ENCODE assay signal across 8 cellular contexts in genomic region chr3:25782938-25783660, GRCh38. TPM values are rescaled to one million over a fixed set of nuclear protein-coding genes. Genes with fewer than 3 reads are reported as not detected.
DNase-seq lines count a peak whose midpoint lies in the region; ATAC-seq and TF ChIP-seq lines count a peak whose summit lies in the region.

Gene NGLY1, minus strand, starts transcription at chr3:25783443. Its CDS starts 53 bp downstream, at chr3:25783390.

- no peaks in the 10 kb centered on the region for H3K9me3 ChIP-seq in CD8-positive, alpha-beta T cell (ENCODE audit: low read length)
- H3K9me3 ChIP-seq in OCI-LY3 (ENCODE audit: insufficient read depth, low read length) (no peaks in the 10 kb centered on the region), mononuclear cell (ENCODE audit: low read depth, low read length) (no peaks in the 10 kb centered on the region)

- H3K4me2 ChIP-seq in OCI-LY3 (ENCODE audit: low read length) = peak within 1 kb of the TSS; percentile 88

- POLR2A ChIA-PET in CD8-positive, alpha-beta T cell (lab: Charles Lee) = interaction anchor here (0.5 to 1.7 kb wide), 10 partner anchors 9 to 1867 kb away, joined by 3 to 13 read pairs (median 4); partner anchors contain the start of genes NKIRAS1 and RPL15

- peak within 1 kb of the TSS; percentile 93 for H3K27ac Mint-ChIP-seq in CD8-positive, alpha-beta T cell

- H2AFZ ChIP-seq in OCI-LY3 (ENCODE audit: low read depth, low read length) = peak within 1 kb of the TSS; percentile 75

- intact Hi-C loops in CD8-positive, alpha-beta T cell (cut with DNase I, micrococcal nuclease) = loop anchor here (1.0 to 10.0 kb wide), 6 partner anchors 46 to 1868 kb away; partner anchors contain the start of genes TOP2B (in 2 of the 2), NKIRAS1 (in 1 of the 2), NR1D2 (in 1 of the 2) and RPL15 (in 1 of the 2)

- H3K4me3 ChIP-seq in CD8-positive, alpha-beta T cell (ENCODE audit: low read depth, low read length) = peak within 1 kb of the TSS; percentile 97
- peak within 1 kb of the TSS; percentile 80 for H3K4me3 ChIP-seq in OCI-LY3 (ENCODE audit: low read length)
- H3K4me3 ChIP-seq in mononuclear cell (ENCODE audit: low read length) = peak within 1 kb of the TSS; percentile 71

- H3K36me3 Mint-ChIP-seq in CD8-positive, alpha-beta T cell = peaks cover 15% of the 10 kb centered on the region

- no peaks in the 10 kb centered on the region for H3K36me3 ChIP-seq in CD8-positive, alpha-beta T cell (ENCODE audit: insufficient read depth, low read length)
- peaks cover 21% of the 10 kb centered on the region for H3K36me3 ChIP-seq in OCI-LY3 (replicated peaks; ENCODE audit: low read depth, low read length)

- H3K79me2 ChIP-seq in OCI-LY3 (ENCODE audit: low read length) = peaks cover 41% of the 10 kb centered on the region

- no peaks in the 10 kb centered on the region for H3K27me3 Mint-ChIP-seq in CD8-positive, alpha-beta T cell (ENCODE audit: low read depth)

- no peak for TF ChIP-seq CTCF in CD8-positive, alpha-beta T cell (IDR thresholded peaks at IDR 0.05)
- TF ChIP-seq CTCF in OCI-LY3 (IDR thresholded peaks at IDR 0.05; ENCODE audit: low read depth, low read length) = no peak

- DNase-seq in CD8-positive, alpha-beta T cell = peak; percentile 72 to 91 (median 83)
- DNase-seq in activated CD8-positive, alpha-beta memory T cell treated with anti-CD3 and anti-CD28 coated beads, Interleukin-2, amount 50 U/mL, for 48 hours = peak; percentile 92
- DNase-seq in epidermal melanocyte (ENCODE audit: insufficient read length, low spot score) = peak; percentile 82
- DNase-seq in stimulated activated CD8-positive, alpha-beta memory T cell treated with anti-CD3 and anti-CD28 coated beads, Interleukin-2, amount 100 ng/mL, for 48 hours (ENCODE audit: low read depth in 2 of 2) = peak; percentile 68 to 74

- peak; percentile 90 for ATAC-seq in CD8-positive, alpha-beta T cell
- ATAC-seq in GM19452 (IDR thresholded peaks at IDR 0.05; ENCODE audit: unreplicated experiment) (peak; percentile 75), HG03571 (IDR thresholded peaks at IDR 0.05; ENCODE audit: unreplicated experiment) (peak; percentile 80)

- H4K20me1 ChIP-seq in OCI-LY3 (ENCODE audit: insufficient read depth, low read length) = peaks cover 35% of the 10 kb centered on the region

- peaks cover 30% of the 10 kb centered on the region for H3K4me1 ChIP-seq in CD8-positive, alpha-beta T cell (ENCODE audit: insufficient read depth, low read length)
- H3K4me1 ChIP-seq in OCI-LY3 (ENCODE audit: low read length) (peaks cover 34% of the 10 kb centered on the region), mononuclear cell (ENCODE audit: insufficient read depth, low read length) (peaks cover 30% of the 10 kb centered on the region)

- peak within 1 kb of the TSS; percentile 94 for H3K4me3 Mint-ChIP-seq in CD8-positive, alpha-beta T cell

- peak within 1 kb of the TSS; percentile 91 for H3K9ac ChIP-seq in OCI-LY3 (ENCODE audit: low read length)

- H3K27me3 ChIP-seq in CD8-positive, alpha-beta T cell (ENCODE audit: insufficient read depth, low read length) = no peaks in the 10 kb centered on the region
- H3K27me3 ChIP-seq in OCI-LY3 (ENCODE audit: low read depth, low read length) (no peaks in the 10 kb centered on the region), mononuclear cell (ENCODE audit: insufficient read depth, low read length) (no peaks in the 10 kb centered on the region)

- no peaks in the 10 kb centered on the region for H3K9me3 Mint-ChIP-seq in CD8-positive, alpha-beta T cell

- H3K27ac ChIP-seq in CD8-positive, alpha-beta T cell (ENCODE audit: low read depth, low read length) = peak within 1 kb of the TSS; percentile 85
- peak within 1 kb of the TSS; percentile 82 for H3K27ac ChIP-seq in OCI-LY3 (ENCODE audit: low read length)

- H3K4me1 Mint-ChIP-seq in CD8-positive, alpha-beta T cell (ENCODE audit: low read depth) = peaks cover 52% of the 10 kb centered on the region

- CTCF ChIA-PET in CD8-positive, alpha-beta T cell (lab: Charles Lee) = interaction anchor here (1.3 to 1.7 kb wide), 3 partner anchors 74 to 135 kb away, joined by 3 to 7 read pairs (median 6); no protein-coding TSS in a partner anchor

RNA-seq across cellular contexts. Expression of gene NGLY1, which starts in this region (rescaled TPM):
- 10 to 100 TPM; 51.4 to 57.0 TPM for total RNA-seq in CD8-positive, alpha-beta T cell
- 39.1 TPM for total RNA-seq in mononuclear cell

Comparison
In these comparisons a context has a peak if more than half of its experiments do, and no peak if none do; other contexts are left out.
1. Peak in every context shown above with its lines: DNase-seq, ATAC-seq, H3K4me3 ChIP-seq and H3K27ac ChIP-seq.